In genomic region chr1:21773585-21773984, GRCh38 we compare ENCODE assay signal across 16 cellular contexts. TPM values are rescaled to one million over a fixed set of nuclear protein-coding genes. Genes with fewer than 3 reads are reported as not detected.
DNase-seq lines count a peak whose midpoint lies in the region; ATAC-seq and TF ChIP-seq lines count a peak whose summit lies in the region.
"Had no signal": no experiment of that assay in that cellular context is flagged by ENCODE, and none has a peak within 500 bp of the region (broad histone marks: within the 10 kb centered on the region; RNA-seq: fewer than 3 reads in every experiment).

No MANE protein-coding gene starts in this region.

- H3K36me3 ChIP-seq in sigmoid colon: no peaks in the 10 kb centered on the region
- H3K36me3 ChIP-seq: thoracic aorta had no signal

- H3K36me3 Mint-ChIP-seq in activated CD4-positive, alpha-beta T cell treated with anti-CD3 and anti-CD28 coated beads, Interleukin-2, amount 10 ng/mL, durations not matched to agents 24 days and 14 days (ENCODE audit: low read depth): peaks cover 26% of the 10 kb centered on the region
- peaks cover 22% of the 10 kb centered on the region for H3K36me3 Mint-ChIP-seq in activated T-helper 1 cell treated with anti-CD3 and anti-CD28 coated beads, Interleukin-12 subunit alpha, Interleukin-12 subunit beta, Interleukin-2, Interleukin-4 antibody, amounts not matched to agents 30 ng/mL and 10 ng/mL and 1 ng/mL, durations not matched to agents 14 hours and 24 hours and 36 hours (ENCODE audit: low read depth)

- no peak overlapping the region for H3K4me3 ChIP-seq in sigmoid colon
- H3K4me3 ChIP-seq: thoracic aorta had no signal

- ATAC-seq in HG03175 (IDR thresholded peaks at IDR 0.05; ENCODE audit: unreplicated experiment) (peak; percentile 67), GM19455 (IDR thresholded peaks at IDR 0.05; ENCODE audit: unreplicated experiment) (no peak), HG02610 (IDR thresholded peaks at IDR 0.05; ENCODE audit: unreplicated experiment) (no peak), GM21825 (IDR thresholded peaks at IDR 0.05; ENCODE audit: unreplicated experiment) (no peak)
- ATAC-seq: HepG2, sciatic nerve had no signal

- H3K9me3 ChIP-seq in sigmoid colon: no peaks in the 10 kb centered on the region
- H3K9me3 ChIP-seq: thoracic aorta had no signal

- peaks cover 0 to 20% (median 9%) of the 10 kb centered on the region in 4 donors for H3K4me1 ChIP-seq in sigmoid colon

- TF ChIP-seq POLR2A in sigmoid colon (IDR thresholded peaks at IDR 0.05): no peak

- no peak overlapping the region for H3K27ac ChIP-seq in sigmoid colon
- H3K27ac ChIP-seq: thoracic aorta had no signal

- DNase-seq in activated CD4-positive, alpha-beta T cell treated with anti-CD3 and anti-CD28 coated beads, Interleukin-2, amount 10 ng/mL, durations not matched to agents 24 days and 14 days: no peak
- DNase-seq in activated CD4-positive, alpha-beta T cell treated with anti-CD3 and anti-CD28 coated beads, Interleukin-2, amount 50 U/mL, for 4 hours: no peak
- DNase-seq in activated T-helper 1 cell treated with anti-CD3 and anti-CD28 coated beads, Interleukin-12 subunit alpha, Interleukin-12 subunit beta, Interleukin-2, Interleukin-4 antibody, amounts not matched to agents 30 ng/mL and 10 ng/mL and 1 ng/mL, durations not matched to agents 14 hours and 24 hours and 36 hours (ENCODE audit: low spot score): no peak
- DNase-seq in sigmoid colon: peak; percentile 2
- DNase-seq: ACHN; NCI-H1694 treated with DMSO at 0.1 percent for 48 hours; NK-92 treated with Interleukin-12 subunit alpha and Interleukin-12 subunit beta, amount 100 ng/mL, for 24 hours had no signal

- no peaks in the 10 kb centered on the region for H3K27me3 Mint-ChIP-seq in activated CD4-positive, alpha-beta T cell treated with anti-CD3 and anti-CD28 coated beads, Interleukin-2, amount 10 ng/mL, durations not matched to agents 24 days and 14 days
- H3K27me3 Mint-ChIP-seq in activated T-helper 1 cell treated with anti-CD3 and anti-CD28 coated beads, Interleukin-12 subunit alpha, Interleukin-12 subunit beta, Interleukin-2, Interleukin-4 antibody, amounts not matched to agents 30 ng/mL and 10 ng/mL and 1 ng/mL, durations not matched to agents 14 hours and 24 hours and 36 hours (ENCODE audit: insufficient read depth): no peaks in the 10 kb centered on the region

- H3K4me3 Mint-ChIP-seq in activated CD4-positive, alpha-beta T cell treated with anti-CD3 and anti-CD28 coated beads, Interleukin-2, amount 10 ng/mL, durations not matched to agents 24 days and 14 days: peak overlapping the region; percentile 32
- no peak overlapping the region for H3K4me3 Mint-ChIP-seq in activated T-helper 1 cell treated with anti-CD3 and anti-CD28 coated beads, Interleukin-12 subunit alpha, Interleukin-12 subunit beta, Interleukin-2, Interleukin-4 antibody, amounts not matched to agents 30 ng/mL and 10 ng/mL and 1 ng/mL, durations not matched to agents 14 hours and 24 hours and 36 hours

- H3K27me3 ChIP-seq in sigmoid colon: no peaks in the 10 kb centered on the region

- H3K27ac Mint-ChIP-seq in activated CD4-positive, alpha-beta T cell treated with anti-CD3 and anti-CD28 coated beads, Interleukin-2, amount 10 ng/mL, durations not matched to agents 24 days and 14 days: peak overlapping the region; percentile 56
- H3K27ac Mint-ChIP-seq in activated T-helper 1 cell treated with anti-CD3 and anti-CD28 coated beads, Interleukin-12 subunit alpha, Interleukin-12 subunit beta, Interleukin-2, Interleukin-4 antibody, amounts not matched to agents 30 ng/mL and 10 ng/mL and 1 ng/mL, durations not matched to agents 14 hours and 24 hours and 36 hours: peak overlapping the region; percentile 5

- peaks cover 40% of the 10 kb centered on the region for H3K4me1 Mint-ChIP-seq in activated CD4-positive, alpha-beta T cell treated with anti-CD3 and anti-CD28 coated beads, Interleukin-2, amount 10 ng/mL, durations not matched to agents 24 days and 14 days
- peaks cover 39% of the 10 kb centered on the region for H3K4me1 Mint-ChIP-seq in activated T-helper 1 cell treated with anti-CD3 and anti-CD28 coated beads, Interleukin-12 subunit alpha, Interleukin-12 subunit beta, Interleukin-2, Interleukin-4 antibody, amounts not matched to agents 30 ng/mL and 10 ng/mL and 1 ng/mL, durations not matched to agents 14 hours and 24 hours and 36 hours (ENCODE audit: low read depth)

- no peak for TF ChIP-seq CTCF in sigmoid colon (IDR thresholded peaks at IDR 0.05)

- no peak for TF ChIP-seq EP300 in sigmoid colon (IDR thresholded peaks at IDR 0.05)

- WGBS in sigmoid colon, 2 donors: 50 to 72% methylated on average over 3 of the region's 3 CpGs

- intact Hi-C loops in activated CD4-positive, alpha-beta T cell treated with anti-CD3 and anti-CD28 coated beads, Interleukin-2, amount 10 ng/mL, durations not matched to agents 24 days and 14 days (cut with micrococcal nuclease): no loop called here
- intact Hi-C loops in activated T-helper 1 cell treated with anti-CD3 and anti-CD28 coated beads, Interleukin-12 subunit alpha, Interleukin-12 subunit beta, Interleukin-2, Interleukin-4 antibody, amounts not matched to agents 30 ng/mL and 10 ng/mL and 1 ng/mL, durations not matched to agents 14 hours and 24 hours and 36 hours (cut with micrococcal nuclease): loop anchor here (10.0 kb wide), 1 partner anchor 449 kb away; no protein-coding TSS in a partner anchor
- intact Hi-C loops in sigmoid colon (cut with DNase I): no loop called here

- H3K9me3 Mint-ChIP-seq in activated CD4-positive, alpha-beta T cell treated with anti-CD3 and anti-CD28 coated beads, Interleukin-2, amount 10 ng/mL, durations not matched to agents 24 days and 14 days: no peaks in the 10 kb centered on the region
- no peaks in the 10 kb centered on the region for H3K9me3 Mint-ChIP-seq in activated T-helper 1 cell treated with anti-CD3 and anti-CD28 coated beads, Interleukin-12 subunit alpha, Interleukin-12 subunit beta, Interleukin-2, Interleukin-4 antibody, amounts not matched to agents 30 ng/mL and 10 ng/mL and 1 ng/mL, durations not matched to agents 14 hours and 24 hours and 36 hours

RNA-seq across cellular contexts. Expression of gene USP48, which starts 9.4 kb away (rescaled TPM):
- total RNA-seq in activated CD4-positive, alpha-beta T cell treated with anti-CD3 and anti-CD28 coated beads, Interleukin-2, amount 10 ng/mL, durations not matched to agents 24 days and 14 days: 92.0 and 92.7 TPM in 2 replicates
- total RNA-seq in activated T-helper 1 cell treated with anti-CD3 and anti-CD28 coated beads, Interleukin-12 subunit alpha, Interleukin-12 subunit beta, Interleukin-2, Interleukin-4 antibody, amounts not matched to agents 30 ng/mL and 10 ng/mL and 1 ng/mL, durations not matched to agents 14 hours and 24 hours and 36 hours: 88.7 and 97.1 TPM in 2 replicates
- total RNA-seq in sigmoid colon: 10 to 100 TPM; 47.1 to 77.0 (median 50.5) TPM
- 10 to 100 TPM; 12.6 to 22.2 (median 16.0) TPM for polyA plus RNA-seq in sigmoid colon

RNA-seq across cellular contexts. Expression of gene LDLRAD2, which starts 38.5 kb away (rescaled TPM):
- total RNA-seq in activated CD4-positive, alpha-beta T cell treated with anti-CD3 and anti-CD28 coated beads, Interleukin-2, amount 10 ng/mL, durations not matched to agents 24 days and 14 days: 0.05 TPM in 1 of 2 replicates, not detected in the other
- not detected in 2 replicates for total RNA-seq in activated T-helper 1 cell treated with anti-CD3 and anti-CD28 coated beads, Interleukin-12 subunit alpha, Interleukin-12 subunit beta, Interleukin-2, Interleukin-4 antibody, amounts not matched to agents 30 ng/mL and 10 ng/mL and 1 ng/mL, durations not matched to agents 14 hours and 24 hours and 36 hours
- total RNA-seq in sigmoid colon: 1 to 10 TPM in 1 of 4 donors, under 1 TPM in 1, not detected in 2; under 0.01 to 1.4 TPM
- polyA plus RNA-seq in sigmoid colon: 1 to 10 TPM in 1 of 3 donors, under 1 TPM in 2; under 0.01 to 1.1 (median 0.23) TPM
- total RNA-seq: fibroblast of lung; HepG2; T-helper 1 cell treated with Interleukin-12 subunit alpha and Interleukin-12 subunit beta and Interleukin-4 antibody, amounts not matched to agents 30 ng/mL and 1 ng/mL, for 36 hours had no signal
- polyA plus RNA-seq: fibroblast of lung, HepG2 had no signal
